ENCODE assay signal across 8 cellular contexts in genomic region chr12:89947437-89948265, GRCh38.
DNase-seq lines count a peak whose midpoint lies in the region; ATAC-seq and TF ChIP-seq lines count a peak whose summit lies in the region.

No MANE protein-coding gene starts in this region.

- no peaks in the 10 kb centered on the region for H3K36me3 ChIP-seq in mucosa of descending colon (ENCODE audit: low read depth)

- in situ Hi-C loops in ACHN (cut with HindIII; ENCODE audit: low pct_ligation_motif_present, low pct_unique_long_range_greater_than_20kb, low sequenced_read_pairs) = no loop called here

- peaks cover 60% of the 10 kb centered on the region for H3K4me1 ChIP-seq in mucosa of descending colon (ENCODE audit: low read depth)

- no peak for TF ChIP-seq CTCF in mucosa of descending colon (IDR thresholded peaks at IDR 0.05)

- H3K4me3 ChIP-seq in mucosa of descending colon = no peak overlapping the region

- intact Hi-C loops in mucosa of descending colon (cut with DNase I, micrococcal nuclease) = no loop called here

- H3K9me3 ChIP-seq in mucosa of descending colon = no peaks in the 10 kb centered on the region

- DNase-seq in ACHN (peak; percentile 80), HT1080 (ENCODE audit: low read depth) (peak; percentile 91), brain pericyte (ENCODE audit: low read depth, low spot score) (peak; percentile 24), mucosa of descending colon (peak in 1 of 3 donors; percentile 25), HuH-7 (ENCODE audit: low spot score) (no peak), T-helper 9 cell (no peak)

- ATAC-seq in mucosa of descending colon (peak; percentile 34), GM21381 (IDR thresholded peaks at IDR 0.05; ENCODE audit: unreplicated experiment) (no peak), GM18867 (IDR thresholded peaks at IDR 0.05; ENCODE audit: unreplicated experiment) (no peak)

Comparison
In these comparisons a context has a peak if more than half of its experiments do, and no peak if none do; other contexts are left out.
1. DNase-seq: peak in ACHN (single experiment), HT1080 (single experiment) and brain pericyte (single experiment); none in HuH-7 (single experiment) and T-helper 9 cell (single experiment).